17 cellular contexts compared by ENCODE assay signal in the genomic region with DNA sequence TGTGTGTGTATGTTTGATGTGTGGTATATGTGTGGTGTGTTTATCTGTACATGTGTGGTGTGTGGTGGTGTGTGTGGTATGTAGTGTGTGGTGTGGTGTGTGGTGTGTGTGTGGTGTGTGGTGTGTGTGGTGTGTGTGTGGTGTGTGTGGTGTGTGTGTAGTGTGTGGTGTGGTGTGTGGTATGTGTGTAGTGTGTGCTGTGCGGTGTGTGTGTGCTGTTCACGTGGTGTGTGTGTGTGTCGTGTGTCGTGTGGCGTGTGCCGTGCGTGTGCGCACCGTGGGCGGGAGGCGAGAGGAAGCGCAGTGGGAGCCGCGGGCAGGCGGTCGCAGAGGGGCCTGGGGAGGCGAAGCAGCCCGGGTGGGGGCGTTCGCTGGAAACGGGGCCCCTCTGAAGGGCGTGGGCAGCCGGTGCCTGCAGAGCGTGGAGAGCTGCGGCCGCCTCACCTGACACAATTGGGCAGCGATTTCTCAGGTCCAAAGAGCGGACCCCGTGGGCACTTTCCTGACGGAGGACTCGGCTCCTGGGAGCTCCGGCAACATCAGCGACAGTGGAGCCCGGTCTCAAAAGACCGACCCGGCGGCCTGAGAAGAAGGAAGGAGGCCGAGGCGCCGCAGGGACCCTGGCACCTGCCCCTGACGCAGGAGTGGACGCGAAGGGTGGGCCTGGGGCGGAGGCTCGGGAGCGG.
DNase-seq lines count a peak whose midpoint lies in the region; FAIRE-seq and TF ChIP-seq lines count a peak whose summit lies in the region.
"Had no signal": no experiment of that assay in that cellular context is flagged by ENCODE, and none has a peak within 500 bp of the region (broad histone marks: within the 10 kb centered on the region; RNA-seq: fewer than 3 reads in every experiment).

No MANE protein-coding gene starts in this region.

- H3K27ac Mint-ChIP-seq in H9 (peak overlapping the region in 2 of 3 experiments; percentile 27 to 36; a peak in 3 of 7 replicates), nephron progenitor cell (peak overlapping the region; percentile 47)

- intact Hi-C loops in OCI-LY7 (cut with micrococcal nuclease; ENCODE audit: unreplicated experiment) = no loop called here

- H3K4me2 ChIP-seq in H9 (ENCODE audit: insufficient read depth, insufficient read length, low read length) (no peak overlapping the region), H1 (ENCODE audit: insufficient read depth in 1 of 2, low read depth in 2 of 2, low read length in 2 of 2) (no peak overlapping the region), OCI-LY7 (ENCODE audit: low read length) (no peak overlapping the region)

- H3K36me3 Mint-ChIP-seq in H9 (ENCODE audit: insufficient read depth in 1 of 3, low read depth in 3 of 3) (peaks cover 4 to 5% (median 4%) of the 10 kb centered on the region in 3 experiments; a peak in 6 of 7 replicates), nephron progenitor cell (ENCODE audit: low read depth) (no peaks in the 10 kb centered on the region)

- H3K9ac ChIP-seq in H9 (ENCODE audit: extremely low read depth, insufficient read length, low read length) (no peak overlapping the region), H1 (replicated peaks in 1 of 4; ENCODE audit: extremely low read depth in 1 of 4, low read depth in 3 of 4, low read length in 3 of 4) (no peak overlapping the region)

- H3K36me3 ChIP-seq in H1 (ENCODE audit: control insufficient read depth in 2 of 4, insufficient read depth in 4 of 4, low read length in 3 of 4) (no peaks in the 10 kb centered on the region), OCI-LY7 (ENCODE audit: insufficient read depth, low read length) (no peaks in the 10 kb centered on the region)
- H3K36me3 ChIP-seq: thoracic aorta had no signal

- H4K20me1 ChIP-seq in H9 (ENCODE audit: control insufficient read depth, insufficient read depth, insufficient read length) (peaks cover 2% of the 10 kb centered on the region), H1 (replicated peaks in 1 of 2; ENCODE audit: control insufficient read depth in 1 of 2, insufficient read depth in 2 of 2, low read length in 2 of 2) (peaks cover 0 to 5% of the 10 kb centered on the region in 2 experiments), OCI-LY7 (ENCODE audit: insufficient read depth, low read length) (no peaks in the 10 kb centered on the region)

- H4K91ac ChIP-seq in H9 (ENCODE audit: insufficient read length, low read depth, low read length) (no peak overlapping the region), H1 (replicated peaks; ENCODE audit: insufficient read length, low read length) (peak overlapping the region; percentile 86)

- H2BK5ac ChIP-seq in H9 (ENCODE audit: insufficient read length, low read length) (no peak overlapping the region), H1 (ENCODE audit: low read depth, low read length) (no peak overlapping the region)

- H3K4me1 Mint-ChIP-seq in H9 (peaks cover 20 to 24% of the 10 kb centered on the region in 2 experiments), nephron progenitor cell (peaks cover 45% of the 10 kb centered on the region)

- no peak overlapping the region for H2BK20ac ChIP-seq in H9 (ENCODE audit: low read depth, low read length, poor library complexity, severe bottlenecking)
- 0 out of 2 replicates have a peak overlapping the region, but pooled peaks have one; percentile 49 for H2BK20ac ChIP-seq in H1 (ENCODE audit: low read length)

- H4K8ac ChIP-seq in H9 (replicated peaks; ENCODE audit: insufficient read length, low read depth, low read length) = peak overlapping the region; percentile 8
- no peak overlapping the region; the same call in 1 of the 2 replicates for H4K8ac ChIP-seq in H1 (ENCODE audit: extremely low read depth, insufficient read depth, low read length)

- no peak overlapping the region for H2BK120ac ChIP-seq in H9 (ENCODE audit: low read depth, low read length, poor library complexity, severe bottlenecking)
- no peak overlapping the region for H2BK120ac ChIP-seq in H1 (replicated peaks; ENCODE audit: low read depth, low read length)

- H3K23me2 ChIP-seq in H9 (ENCODE audit: insufficient read length, low read depth, low read length, poor library complexity, severe bottlenecking) (no peaks in the 10 kb centered on the region), H1 (ENCODE audit: low read depth, low read length) (peaks cover 6% of the 10 kb centered on the region; the same call in 1 of the 2 replicates)

- no peak overlapping the region for H3K14ac ChIP-seq in H9 (ENCODE audit: insufficient read depth, low read length)
- no peak overlapping the region for H3K14ac ChIP-seq in H1 (ENCODE audit: insufficient read length)

- POLR2A ChIA-PET in H1 (lab: Charles Lee; ENCODE audit: partially characterized antibody) (no interaction called here), OCI-LY7 (lab: Charles Lee) (no interaction called here)

- H3K9me2 ChIP-seq in OCI-LY7 (ENCODE audit: insufficient read depth, low read length) = no peaks in the 10 kb centered on the region

- no peak for TF ChIP-seq RAD21 in H1 (IDR thresholded peaks at IDR 0.05 in 1 of 2, conservative IDR thresholded peaks at IDR 0.05 in 1 of 2; ENCODE audit: low read depth in 2 of 2, low read length in 2 of 2)

- CTCF ChIA-PET in H1 (lab: Charles Lee; ENCODE audit: partially characterized antibody) (no interaction called here), OCI-LY7 (lab: Charles Lee; ENCODE audit: unreplicated experiment) (no interaction called here)

- H2AK5ac ChIP-seq in H9 (ENCODE audit: insufficient read length, low read length) = no peak overlapping the region
- peak overlapping the region; percentile 83; the same call in 1 of the 2 replicates for H2AK5ac ChIP-seq in H1 (ENCODE audit: low read depth, low read length)

- H3K56ac ChIP-seq in H9 (ENCODE audit: insufficient read length, low read depth, low read length) (no peak overlapping the region), H1 (replicated peaks; ENCODE audit: insufficient read length, low read depth, low read length) (peak overlapping the region; percentile 100)

- H2AFZ ChIP-seq in H9 (ENCODE audit: low read length) (no peak overlapping the region), H1 (ENCODE audit: low read length) (no peak overlapping the region), OCI-LY7 (ENCODE audit: low read length) (no peak overlapping the region)

- WGBS in H9 (ENCODE audit: extremely low coverage, insufficient read length, low lambda C conversion rate) = 100% methylated on average over 1 of the region's 46 CpGs
- WGBS in H1 (ENCODE audit: extremely low coverage in 1 of 2, insufficient coverage in 1 of 2, insufficient read length in 1 of 2, insufficient replicate concordance in 2 of 2, low coverage in 1 of 2, low lambda C conversion rate in 2 of 2, missing lambda C conversion rate in 1 of 2), 2 experiments = 87% methylated on average over 30 of the region's 46 CpGs; no CpG with 5 or more reads in 1 of the 2 experiments

- no peak overlapping the region for H2BK12ac ChIP-seq in H9 (ENCODE audit: insufficient read length, low read depth, low read length)
- H2BK12ac ChIP-seq in H1 (ENCODE audit: low read depth, low read length) = peak overlapping the region; percentile 78; the same call in 1 of the 2 replicates

- H3K18ac ChIP-seq in H9 (ENCODE audit: insufficient read length, low read depth, low read length) (no peak overlapping the region), H1 (ENCODE audit: extremely low read depth, low read length) (no peak overlapping the region; the same call in 1 of the 2 replicates)

- TF ChIP-seq CTCF in H9 (conservative IDR thresholded peaks at IDR 0.05) = no peak
- TF ChIP-seq CTCF in H1 (IDR thresholded peaks at IDR 0.05; ENCODE audit: control extremely low read depth in 1 of 3, insufficient read depth in 1 of 3, low read depth in 1 of 3, low read length in 3 of 3) = no peak
- TF ChIP-seq CTCF in nephron progenitor cell (IDR thresholded peaks at IDR 0.05) = no peak
- no peak for TF ChIP-seq CTCF in OCI-LY7 (conservative IDR thresholded peaks at IDR 0.05; ENCODE audit: low read length)

- H3K23ac ChIP-seq in H9 (ENCODE audit: insufficient read length, low read depth, low read length) = no peak overlapping the region
- peak overlapping the region; percentile 36 for H3K23ac ChIP-seq in H1 (ENCODE audit: insufficient read length)

- no peak overlapping the region; a peak in 1 of 5 replicates for H3K4me3 Mint-ChIP-seq in H9
- H3K4me3 Mint-ChIP-seq in nephron progenitor cell = no peak overlapping the region

- no peak for FAIRE-seq in H1 (lab: Jason Lieb, UNC)
- FAIRE-seq: islet of Langerhans had no signal

- DNase-seq in DMS53 (lab: John Stamatoyannopoulos, UW) = peak; percentile 37
- no peak for DNase-seq in DMS53 treated with DMSO at 0.1 percent for 48 hours (lab: John Stamatoyannopoulos, UW; ENCODE audit: unreplicated experiment)
- peak; percentile 67 for DNase-seq in H9
- no peak for DNase-seq in H1 (ENCODE audit: low read depth in 1 of 2, low spot score in 2 of 2)
- peak; percentile 53 for DNase-seq in nephron progenitor cell
- no peak for DNase-seq in NCI-H1092 treated with DMSO at 0.1 percent for 48 hours (lab: John Stamatoyannopoulos, UW)
- no peak for DNase-seq in activated T-cell treated with anti-CD3 and anti-CD28 coated beads for 4 hours
- DNase-seq in OCI-LY7 (ENCODE audit: low spot score) = no peak
- DNase-seq: activated CD8-positive, alpha-beta memory T cell treated with anti-CD3 and anti-CD28 coated beads for 24 hours; central memory CD4-positive, alpha-beta T cell; effector CD4-positive, alpha-beta T cell; NCI-H1694 treated with DMSO at 0.1 percent for 48 hours; psoas muscle; T-helper 1 cell had no signal

- BruUV-seq in OCI-LY7 (replicated peaks; lab: Mats Ljungman, UMichigan) = no TSS peak

- H4K5ac ChIP-seq in H9 (ENCODE audit: insufficient read length, low read depth, low read length) (peak overlapping the region; percentile 8), H1 (ENCODE audit: insufficient read length, low read depth, low read length) (no peak overlapping the region)

- H3K9me3 Mint-ChIP-seq in H9 (peaks cover 7 to 8% of the 10 kb centered on the region in 2 experiments), nephron progenitor cell (peaks cover 9% of the 10 kb centered on the region)

- H3T11ph ChIP-seq in H9 (ENCODE audit: low read length) = no peak overlapping the region

- H3K79me1 ChIP-seq in H9 (ENCODE audit: insufficient read depth, low read depth, low read length, poor library complexity, severe bottlenecking) (no peaks in the 10 kb centered on the region), H1 (ENCODE audit: low read depth, low read length) (no peaks in the 10 kb centered on the region)

- no peaks in the 10 kb centered on the region for H3K9me3 ChIP-seq in H9 (ENCODE audit: control insufficient read depth, low read depth, low read length)
- no peaks in the 10 kb centered on the region; a peak in 1 of 4 replicates for H3K9me3 ChIP-seq in H1 (ENCODE audit: insufficient read depth in 2 of 2, low read depth in 1 of 2, low read length in 1 of 2)
- no peaks in the 10 kb centered on the region for H3K9me3 ChIP-seq in OCI-LY7 (ENCODE audit: low read length)
- H3K9me3 ChIP-seq: psoas muscle, thoracic aorta had no signal

- no peak overlapping the region for H3K4ac ChIP-seq in H9 (ENCODE audit: low read depth, low read length)
- peak overlapping the region; percentile 92 for H3K4ac ChIP-seq in H1 (replicated peaks; ENCODE audit: insufficient read length, low read depth, low read length)

- H3K27me3 ChIP-seq in H9 (ENCODE audit: insufficient read depth, low read length) (no peaks in the 10 kb centered on the region), H1 (replicated peaks in 1 of 4; ENCODE audit: control insufficient read depth in 3 of 4, extremely low read depth in 1 of 4, insufficient read depth in 3 of 4, low read length in 3 of 4) (no peaks in the 10 kb centered on the region)

- no peak overlapping the region for H3K4me3 ChIP-seq in H1 (ENCODE audit: extremely low read depth in 1 of 4, insufficient read depth in 2 of 4, low read depth in 3 of 4, low read length in 4 of 4)
- H3K4me3 ChIP-seq in OCI-LY7 (ENCODE audit: low read depth, low read length, poor library complexity, severe bottlenecking) = no peak overlapping the region
- H3K4me3 ChIP-seq: psoas muscle, thoracic aorta had no signal

- no peak for TF ChIP-seq EP300 in H1 (IDR thresholded peaks at IDR 0.05; ENCODE audit: borderline replicate concordance in 1 of 2, low read depth in 2 of 2, low read length in 2 of 2)

- no peaks in the 10 kb centered on the region for H3K4me1 ChIP-seq in H9 (ENCODE audit: insufficient read depth, low read length)
- H3K4me1 ChIP-seq in H1 (replicated peaks in 1 of 4; ENCODE audit: control insufficient read depth in 3 of 4, insufficient read depth in 4 of 4, low read length in 3 of 4) = peaks cover 0 to 6% (median 0%) of the 10 kb centered on the region in 4 experiments; a peak in 1 of 7 replicates
- H3K4me1 ChIP-seq in OCI-LY7 (ENCODE audit: insufficient read depth, low read length, poor library complexity, severe bottlenecking) = no peaks in the 10 kb centered on the region
- H3K4me1 ChIP-seq: psoas muscle had no signal

- no peaks in the 10 kb centered on the region for H3K79me2 ChIP-seq in H9 (ENCODE audit: insufficient read depth, low read length)
- no peaks in the 10 kb centered on the region for H3K79me2 ChIP-seq in H1 (ENCODE audit: control insufficient read depth in 1 of 2, insufficient read depth in 2 of 2, low read length in 2 of 2)
- H3K79me2 ChIP-seq in OCI-LY7 (ENCODE audit: insufficient read depth, low read depth, low read length) = no peaks in the 10 kb centered on the region

- H3K27ac ChIP-seq in H9 (ENCODE audit: insufficient read length, low read depth, low read length) (no peak overlapping the region), H1 (ENCODE audit: low read depth, low read length) (no peak overlapping the region), OCI-LY7 (ENCODE audit: low read depth, low read length, poor library complexity, severe bottlenecking) (no peak overlapping the region)
- H3K27ac ChIP-seq: 22Rv1, psoas muscle, thoracic aorta had no signal

- H2BK15ac ChIP-seq in H9 (ENCODE audit: low read depth, low read length) = no peak overlapping the region
- 0 out of 2 replicates have a peak overlapping the region, but pooled peaks have one; percentile 9 for H2BK15ac ChIP-seq in H1 (ENCODE audit: low read length)

- H3K27me3 Mint-ChIP-seq in H9 (ENCODE audit: low read depth) (peaks cover 3% of the 10 kb centered on the region), nephron progenitor cell (ENCODE audit: low read depth, poor library complexity) (peaks cover 8% of the 10 kb centered on the region)

- TF ChIP-seq POLR2A in H1 (IDR thresholded peaks at IDR 0.05; ENCODE audit: control extremely low read depth in 1 of 2, low read depth in 2 of 2, low read length in 2 of 2) = no peak

Comparison
In these comparisons a context has a peak if more than half of its experiments do, and no peak if none do; other contexts are left out.
1. DNase-seq: peak in DMS53 (single experiment), H9 (single experiment) and nephron progenitor cell (single experiment); none in DMS53 treated with DMSO at 0.1 percent for 48 hours (single experiment), H1 (0 of 2), NCI-H1092 treated with DMSO at 0.1 percent for 48 hours (single experiment), activated T-cell treated with anti-CD3 and anti-CD28 coated beads for 4 hours (single experiment) and OCI-LY7 (single experiment).